8 cellular contexts compared by ENCODE assay signal in the genomic region with DNA sequence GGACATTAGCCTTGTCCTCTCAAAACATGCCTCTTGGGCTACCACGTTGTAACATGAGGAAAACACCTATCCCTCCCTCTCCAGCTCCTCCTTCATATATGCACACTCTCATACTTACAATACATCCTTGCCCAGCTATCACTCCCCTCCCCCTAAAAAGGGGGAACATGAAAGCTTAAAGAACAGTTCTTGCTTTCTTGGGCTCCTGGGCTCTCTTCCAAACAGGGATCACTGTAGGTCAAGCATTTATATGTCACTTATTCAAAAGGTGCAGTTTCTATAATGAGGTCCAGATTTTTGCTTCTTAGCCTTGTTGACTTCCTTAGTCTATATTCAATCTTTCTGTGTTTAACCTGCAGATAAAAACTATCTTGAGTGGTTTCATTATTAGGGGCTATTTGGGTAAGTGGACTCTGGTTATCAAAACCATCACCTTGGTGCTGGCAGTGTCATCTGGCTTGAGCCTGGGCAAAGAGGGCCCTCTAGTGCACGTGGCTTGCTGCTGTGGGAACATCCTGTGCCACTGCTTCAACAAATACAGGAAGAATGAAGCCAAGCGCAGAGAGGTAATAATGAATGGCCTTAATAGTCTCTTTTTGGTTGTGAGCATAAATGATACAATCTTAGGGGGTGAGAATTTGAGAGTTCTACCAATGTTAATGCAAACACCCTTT.
DNase-seq lines count a peak whose midpoint lies in the region; ATAC-seq, FAIRE-seq and TF ChIP-seq lines count a peak whose summit lies in the region.

No MANE protein-coding gene starts in this region.

- no peak overlapping the region for H2AFZ ChIP-seq in OCI-LY3 (ENCODE audit: low read depth, low read length)

- no peaks in the 10 kb centered on the region for H3K9me3 Mint-ChIP-seq in activated naive CD8-positive, alpha-beta T cell treated with anti-CD3 and anti-CD28 coated beads, Interleukin-2, amount 50 U/mL, for 24 hours
- H3K9me3 Mint-ChIP-seq in natural killer cell treated with Interleukin-12 subunit alpha and Interleukin-12 subunit beta and Interleukin-15 and Interleukin-18, amount 100 ng/mL, for 72 hours: no peaks in the 10 kb centered on the region

- no peak overlapping the region for H3K27ac Mint-ChIP-seq in activated naive CD8-positive, alpha-beta T cell treated with anti-CD3 and anti-CD28 coated beads, Interleukin-2, amount 50 U/mL, for 24 hours
- H3K27ac Mint-ChIP-seq in natural killer cell treated with Interleukin-12 subunit alpha and Interleukin-12 subunit beta and Interleukin-15 and Interleukin-18, amount 100 ng/mL, for 72 hours: no peak overlapping the region

- ATAC-seq in GM18907 (IDR thresholded peaks at IDR 0.05; ENCODE audit: unreplicated experiment) (peak; percentile 80), gastrocnemius medialis (peak in 1 of 2 donors; percentile 46)
- no peak for ATAC-seq in activated naive CD8-positive, alpha-beta T cell treated with anti-CD3 and anti-CD28 coated beads, Interleukin-2, amount 50 U/mL, for 24 hours
- no peak for ATAC-seq in natural killer cell treated with Interleukin-12 subunit alpha and Interleukin-12 subunit beta and Interleukin-15 and Interleukin-18, amount 100 ng/mL, for 72 hours

- H3K9me3 ChIP-seq in OCI-LY3 (ENCODE audit: insufficient read depth, low read length): no peaks in the 10 kb centered on the region
- no peaks in the 10 kb centered on the region for H3K9me3 ChIP-seq in gastrocnemius medialis

- H3K4me3 ChIP-seq in OCI-LY3 (ENCODE audit: low read length) (no peak overlapping the region), fibroblast of villous mesenchyme (ENCODE audit: low read depth, low read length) (no peak overlapping the region), gastrocnemius medialis (no peak overlapping the region)

- H3K27me3 Mint-ChIP-seq in activated naive CD8-positive, alpha-beta T cell treated with anti-CD3 and anti-CD28 coated beads, Interleukin-2, amount 50 U/mL, for 24 hours: no peaks in the 10 kb centered on the region
- peaks cover 0 to 5% of the 10 kb centered on the region in 2 donors for H3K27me3 Mint-ChIP-seq in natural killer cell treated with Interleukin-12 subunit alpha and Interleukin-12 subunit beta and Interleukin-15 and Interleukin-18, amount 100 ng/mL, for 72 hours

- no peaks in the 10 kb centered on the region for H3K27me3 ChIP-seq in OCI-LY3 (ENCODE audit: low read depth, low read length)
- no peaks in the 10 kb centered on the region for H3K27me3 ChIP-seq in gastrocnemius medialis

- H3K36me3 Mint-ChIP-seq in activated naive CD8-positive, alpha-beta T cell treated with anti-CD3 and anti-CD28 coated beads, Interleukin-2, amount 50 U/mL, for 24 hours (ENCODE audit: low read depth): peaks cover 3% of the 10 kb centered on the region
- peaks cover 4% of the 10 kb centered on the region for H3K36me3 Mint-ChIP-seq in natural killer cell treated with Interleukin-12 subunit alpha and Interleukin-12 subunit beta and Interleukin-15 and Interleukin-18, amount 100 ng/mL, for 72 hours

- H3K4me2 ChIP-seq in OCI-LY3 (ENCODE audit: low read length): no peak overlapping the region

- no peaks in the 10 kb centered on the region for H3K79me2 ChIP-seq in OCI-LY3 (ENCODE audit: low read length)

- no peak overlapping the region for H3K4me3 Mint-ChIP-seq in activated naive CD8-positive, alpha-beta T cell treated with anti-CD3 and anti-CD28 coated beads, Interleukin-2, amount 50 U/mL, for 24 hours
- no peak overlapping the region for H3K4me3 Mint-ChIP-seq in natural killer cell treated with Interleukin-12 subunit alpha and Interleukin-12 subunit beta and Interleukin-15 and Interleukin-18, amount 100 ng/mL, for 72 hours

- H3K4me1 ChIP-seq in OCI-LY3 (ENCODE audit: low read length) (peaks cover 7% of the 10 kb centered on the region), gastrocnemius medialis (no peaks in the 10 kb centered on the region)

- no peaks in the 10 kb centered on the region for H4K20me1 ChIP-seq in OCI-LY3 (ENCODE audit: insufficient read depth, low read length)

- in situ Hi-C loops in gastrocnemius medialis (cut with MboI; ENCODE audit: low sequenced_read_pairs in 4 of 4): loop anchor here in 2 of 4 donors (10.0 to 25.0 kb wide), 2 partner anchors 167 to 169 kb away; a partner anchor contains a TSS

- no peaks in the 10 kb centered on the region for H3K4me1 Mint-ChIP-seq in activated naive CD8-positive, alpha-beta T cell treated with anti-CD3 and anti-CD28 coated beads, Interleukin-2, amount 50 U/mL, for 24 hours
- H3K4me1 Mint-ChIP-seq in natural killer cell treated with Interleukin-12 subunit alpha and Interleukin-12 subunit beta and Interleukin-15 and Interleukin-18, amount 100 ng/mL, for 72 hours (ENCODE audit: low read depth in 2 of 2): no peaks in the 10 kb centered on the region

- intact Hi-C loops in gastrocnemius medialis (cut with DNase I; ENCODE audit: low total_unique reads): no loop called here

- H3K27ac ChIP-seq in OCI-LY3 (ENCODE audit: low read length) (no peak overlapping the region), gastrocnemius medialis (no peak overlapping the region)

- TF ChIP-seq CTCF in OCI-LY3 (IDR thresholded peaks at IDR 0.05; ENCODE audit: low read depth, low read length) (peak; percentile 67), fibroblast of villous mesenchyme (IDR thresholded peaks at IDR 0.05; ENCODE audit: insufficient read depth, low read depth, low read length) (peak; percentile 34), gastrocnemius medialis (IDR thresholded peaks at IDR 0.05 in 4 of 5, conservative IDR thresholded peaks at IDR 0.05 in 1 of 5) (peak in 1 of 5 experiments; percentile 44)

- no peak for TF ChIP-seq POLR2A in gastrocnemius medialis (IDR thresholded peaks at IDR 0.05)

- DNase-seq in Ammon's horn (ENCODE audit: low spot score) (peak; percentile 54), fibroblast of villous mesenchyme (ENCODE audit: low read depth) (peak; percentile 19), gastrocnemius medialis (peak; percentile 2 to 23), RCC 7860 (ENCODE audit: low spot score) (no peak)
- DNase-seq in activated naive CD8-positive, alpha-beta T cell treated with anti-CD3 and anti-CD28 coated beads, Interleukin-2, amount 50 U/mL, for 24 hours: no peak
- DNase-seq in natural killer cell treated with Interleukin-12 subunit alpha and Interleukin-12 subunit beta and Interleukin-15 and Interleukin-18, amount 100 ng/mL, for 72 hours (ENCODE audit: low spot score): no peak

- H3K9ac ChIP-seq in OCI-LY3 (ENCODE audit: low read length): no peak overlapping the region

- H3K36me3 ChIP-seq in OCI-LY3 (replicated peaks; ENCODE audit: low read depth, low read length) (peaks cover 4% of the 10 kb centered on the region), gastrocnemius medialis (peaks cover 0 to 3% of the 10 kb centered on the region in 2 donors)

- no peak for FAIRE-seq in RCC 7860 (lab: Jason Lieb, UNC)

Comparison
In these comparisons a context has a peak if more than half of its experiments do, and no peak if none do; other contexts are left out.
1. DNase-seq: peak in Ammon's horn (single experiment), fibroblast of villous mesenchyme (single experiment) and gastrocnemius medialis (2 of 2); none in activated naive CD8-positive, alpha-beta T cell treated with anti-CD3 and anti-CD28 coated beads, Interleukin-2, amount 50 U/mL, for 24 hours (single experiment), RCC 7860 (single experiment) and natural killer cell treated with Interleukin-12 subunit alpha and Interleukin-12 subunit beta and Interleukin-15 and Interleukin-18, amount 100 ng/mL, for 72 hours (single experiment).